ENCODE assay signal across 1 cellular context in the genomic region with DNA sequence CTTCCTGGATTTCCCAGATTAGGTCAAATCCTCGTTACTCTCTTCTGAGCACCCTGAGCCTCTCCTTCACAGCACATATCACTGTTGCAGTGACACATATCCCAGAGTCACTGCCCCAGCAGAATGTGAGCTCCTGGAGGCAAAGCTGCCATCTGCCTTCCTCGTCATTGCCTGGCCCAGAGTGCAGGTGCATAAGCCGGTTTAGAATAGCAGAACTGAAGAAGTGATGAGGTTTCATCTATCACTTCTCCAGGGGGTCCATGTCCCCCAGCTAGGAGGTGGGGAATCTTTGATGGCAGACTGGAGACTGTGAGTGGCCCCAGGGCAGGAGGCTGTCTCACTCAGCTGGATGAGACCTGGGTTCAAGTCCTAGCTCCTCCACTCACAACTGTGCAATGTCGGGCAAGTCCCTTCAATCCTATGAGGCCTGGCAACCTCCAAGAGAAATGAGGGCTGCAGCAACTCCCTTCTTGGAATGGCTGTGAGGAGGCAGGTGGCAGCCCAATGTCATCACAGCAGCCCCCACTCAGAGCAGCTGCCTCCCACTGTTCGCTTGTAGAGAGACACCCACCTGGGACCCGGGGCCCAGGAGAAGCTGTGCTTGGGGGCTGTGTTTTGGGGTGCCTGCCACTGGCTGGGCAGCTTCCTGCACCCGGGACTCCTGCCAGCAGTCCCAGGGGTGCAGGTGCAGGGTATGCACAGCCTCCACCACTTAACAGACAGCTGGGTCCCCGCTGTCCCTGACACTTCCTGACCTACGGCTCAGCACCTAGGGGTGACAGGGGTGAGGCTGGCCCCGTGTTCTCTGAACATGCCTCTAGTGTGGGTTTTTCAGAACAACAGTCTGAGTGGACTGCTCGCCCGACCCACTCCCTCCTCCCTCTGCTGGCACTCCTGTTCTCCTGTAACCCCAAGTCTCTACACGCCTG.
TF ChIP-seq lines count a peak whose summit lies in the region.

No MANE protein-coding gene starts in this region.

TF ChIP-seq in SK-N-SH treated with all-trans-retinoic acid at 6 μM for 48 hours, 23 proteins besides CTCF, POLR2A, EP300 and RAD21 (continued from another document):
- no peak for TF ChIP-seq ZC3H10 (CRISPR knock-in tag; IDR thresholded peaks at IDR 0.05)
- no peak for TF ChIP-seq TOX (CRISPR knock-in tag; IDR thresholded peaks at IDR 0.05; ENCODE audit: borderline replicate concordance)
- no peak for TF ChIP-seq ZFP3 (CRISPR knock-in tag; IDR thresholded peaks at IDR 0.05)
- TF ChIP-seq ZNF8 (CRISPR knock-in tag; IDR thresholded peaks at IDR 0.05), result no peak
